Comparison of ENCODE assay signal across 13 cellular contexts in the genomic region with DNA sequence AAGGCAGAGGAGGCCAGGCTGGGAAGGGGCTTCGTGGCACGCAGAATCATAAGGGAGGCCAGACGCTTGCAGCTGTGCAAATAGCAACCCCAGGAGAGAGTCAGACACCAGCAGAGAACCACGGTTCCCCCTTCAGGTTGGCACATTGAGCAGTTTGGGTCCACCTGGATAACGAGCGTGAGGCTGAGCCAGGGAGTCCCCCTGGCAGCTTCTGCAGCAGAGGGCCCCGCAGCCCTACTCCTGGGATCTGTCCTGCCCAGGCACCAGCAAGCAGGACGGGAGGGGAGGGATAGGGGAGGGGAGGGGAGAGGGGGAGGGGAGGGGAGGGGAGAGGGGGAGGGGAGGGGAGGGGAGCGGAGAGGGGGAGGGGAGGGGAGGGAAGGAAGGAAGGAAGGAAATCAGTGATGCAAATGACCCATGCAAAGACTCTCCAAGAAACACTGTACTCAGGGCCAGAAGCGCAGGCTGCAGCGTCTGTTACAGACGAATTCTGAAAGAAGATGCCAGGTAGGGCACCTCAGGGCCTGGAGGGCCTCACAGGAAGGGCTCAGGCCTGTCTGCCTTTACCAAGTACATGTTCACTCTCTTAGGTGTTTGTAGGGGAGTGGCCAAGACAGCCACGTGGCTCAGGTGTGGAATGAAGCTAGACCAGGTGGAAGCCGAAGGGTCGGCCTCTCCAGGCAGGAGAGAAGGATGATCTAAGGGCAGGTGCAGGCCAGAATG. TPM values are rescaled to one million over a fixed set of nuclear protein-coding genes. Genes with fewer than 3 reads are reported as not detected.
DNase-seq lines count a peak whose midpoint lies in the region; ATAC-seq and TF ChIP-seq lines count a peak whose summit lies in the region.
"Had no signal": no experiment of that assay in that cellular context is flagged by ENCODE, and none has a peak within 500 bp of the region (broad histone marks: within the 10 kb centered on the region; RNA-seq: fewer than 3 reads in every experiment).

No MANE protein-coding gene starts in this region.

- H3T11ph ChIP-seq in H9 (ENCODE audit: low read length): no peak overlapping the region

- H2AFZ ChIP-seq in H9 (ENCODE audit: low read length): no peak overlapping the region
- no peak overlapping the region for H2AFZ ChIP-seq in neural progenitor cell (replicated peaks)

- H3K4me1 Mint-ChIP-seq in H9 (peaks cover 18 to 30% of the 10 kb centered on the region in 2 experiments), neural progenitor cell (peaks cover 6% of the 10 kb centered on the region)

- H4K20me1 ChIP-seq in H9 (ENCODE audit: control insufficient read depth, insufficient read depth, insufficient read length) (no peaks in the 10 kb centered on the region), neural progenitor cell (ENCODE audit: low read depth) (no peaks in the 10 kb centered on the region)

- no CpG with 5 or more reads among the region's 15 CpGs for WGBS in H9 (ENCODE audit: extremely low coverage, insufficient read length, low lambda C conversion rate)

- H3K4me1 ChIP-seq in H9 (ENCODE audit: insufficient read depth, low read length): no peaks in the 10 kb centered on the region
- H3K4me1 ChIP-seq in neural progenitor cell: peaks cover 16% of the 10 kb centered on the region
- H3K4me1 ChIP-seq: heart right ventricle, SJSA1 had no signal

- no peak overlapping the region for H2BK120ac ChIP-seq in H9 (ENCODE audit: low read depth, low read length, poor library complexity, severe bottlenecking)

- H3K9ac ChIP-seq in H9 (ENCODE audit: extremely low read depth, insufficient read length, low read length): no peak overlapping the region
- H3K9ac ChIP-seq in neural progenitor cell: no peak overlapping the region

- no peak for ATAC-seq in HG03175 (IDR thresholded peaks at IDR 0.05; ENCODE audit: unreplicated experiment)

- no peak overlapping the region for H2BK12ac ChIP-seq in H9 (ENCODE audit: insufficient read length, low read depth, low read length)

- H3K79me1 ChIP-seq in H9 (ENCODE audit: insufficient read depth, low read depth, low read length, poor library complexity, severe bottlenecking): no peaks in the 10 kb centered on the region

- H4K8ac ChIP-seq in H9 (replicated peaks; ENCODE audit: insufficient read length, low read depth, low read length): no peak overlapping the region

- H3K23ac ChIP-seq in H9 (ENCODE audit: insufficient read length, low read depth, low read length): no peak overlapping the region

- H3K18ac ChIP-seq in H9 (ENCODE audit: insufficient read length, low read depth, low read length): no peak overlapping the region

- DNase-seq in H9 (peak; percentile 85), NCI-H526 treated with DMSO at 0.1 percent for 48 hours (lab: John Stamatoyannopoulos, UW) (peak; percentile 11), epithelial cell of esophagus (ENCODE audit: low read depth) (peak; percentile 73), neural progenitor cell (ENCODE audit: low spot score) (no peak), inferior parietal cortex (ENCODE audit: extremely low spot score) (no peak), SKM-1 (lab: John Stamatoyannopoulos, UW; ENCODE audit: unreplicated experiment) (no peak), anterior cingulate cortex (lab: John Stamatoyannopoulos, UW) (no peak)
- DNase-seq: aorta; CD8-positive, alpha-beta memory T cell; heart right ventricle; NCI-H524 treated with DMSO at 0.1 percent for 48 hours had no signal

- H3K36me3 ChIP-seq in neural progenitor cell: no peaks in the 10 kb centered on the region

- H3K4me3 Mint-ChIP-seq in H9: peak overlapping the region in 1 of 2 experiments; percentile 58; a peak in 2 of 5 replicates
- H3K4me3 Mint-ChIP-seq in neural progenitor cell: no peak overlapping the region
- H3K4me3 Mint-ChIP-seq: CD8-positive, alpha-beta memory T cell had no signal

- H3K79me2 ChIP-seq in H9 (ENCODE audit: insufficient read depth, low read length): no peaks in the 10 kb centered on the region
- no peaks in the 10 kb centered on the region for H3K79me2 ChIP-seq in neural progenitor cell (ENCODE audit: low read depth)

- no peaks in the 10 kb centered on the region for H3K27me3 ChIP-seq in H9 (ENCODE audit: insufficient read depth, low read length)
- no peaks in the 10 kb centered on the region for H3K27me3 ChIP-seq in neural progenitor cell
- H3K27me3 ChIP-seq: heart right ventricle, SJSA1 had no signal

- no peak overlapping the region for H4K5ac ChIP-seq in H9 (ENCODE audit: insufficient read length, low read depth, low read length)

- no peak overlapping the region for H4K91ac ChIP-seq in H9 (ENCODE audit: insufficient read length, low read depth, low read length)

- H3F3A ChIP-seq in neural progenitor cell (ENCODE audit: low read depth): peaks cover 15% of the 10 kb centered on the region

- no peak overlapping the region for H3K4me3 ChIP-seq in epithelial cell of esophagus (ENCODE audit: low read length)
- no peak overlapping the region for H3K4me3 ChIP-seq in neural progenitor cell
- H3K4me3 ChIP-seq: heart right ventricle, SJSA1 had no signal

- H3K56ac ChIP-seq in H9 (ENCODE audit: insufficient read length, low read depth, low read length): no peak overlapping the region

- H3K9me3 Mint-ChIP-seq in H9 (no peaks in the 10 kb centered on the region), neural progenitor cell (no peaks in the 10 kb centered on the region)
- H3K9me3 Mint-ChIP-seq: CD8-positive, alpha-beta memory T cell had no signal

- no peak overlapping the region for H3K4ac ChIP-seq in H9 (ENCODE audit: low read depth, low read length)

- no peak overlapping the region for H2BK5ac ChIP-seq in H9 (ENCODE audit: insufficient read length, low read length)

- no peak overlapping the region for H2AK5ac ChIP-seq in H9 (ENCODE audit: insufficient read length, low read length)

- H3K27ac Mint-ChIP-seq in H9 (peak overlapping the region; percentile 83 to 95 (median 88)), neural progenitor cell (peak overlapping the region; percentile 79)

- no peak overlapping the region for H2BK15ac ChIP-seq in H9 (ENCODE audit: low read depth, low read length)

- H3K27me3 Mint-ChIP-seq in H9 (ENCODE audit: low read depth): no peaks in the 10 kb centered on the region
- H3K27me3 Mint-ChIP-seq in neural progenitor cell (ENCODE audit: insufficient read depth, low read depth): peaks cover 2% of the 10 kb centered on the region
- H3K27me3 Mint-ChIP-seq: CD8-positive, alpha-beta memory T cell had no signal

- no peaks in the 10 kb centered on the region for H3K23me2 ChIP-seq in H9 (ENCODE audit: insufficient read length, low read depth, low read length, poor library complexity, severe bottlenecking)

- H3K9me3 ChIP-seq in H9 (ENCODE audit: control insufficient read depth, low read depth, low read length): no peaks in the 10 kb centered on the region
- H3K9me3 ChIP-seq in neural progenitor cell (ENCODE audit: low read depth): no peaks in the 10 kb centered on the region
- H3K9me3 ChIP-seq: heart right ventricle, SJSA1 had no signal

- H2BK20ac ChIP-seq in H9 (ENCODE audit: low read depth, low read length, poor library complexity, severe bottlenecking): no peak overlapping the region

- TF ChIP-seq CTCF in H9 (conservative IDR thresholded peaks at IDR 0.05) (no peak), epithelial cell of esophagus (IDR thresholded peaks at IDR 0.05; ENCODE audit: insufficient read depth, low read depth, low read length, missing control alignments) (no peak), neural progenitor cell (IDR thresholded peaks at IDR 0.05) (no peak)

- H3K14ac ChIP-seq in H9 (ENCODE audit: insufficient read depth, low read length): no peak overlapping the region; the same call in none of the 2 replicates

- H3K27ac ChIP-seq in H9 (ENCODE audit: insufficient read length, low read depth, low read length) (no peak overlapping the region), neural progenitor cell (no peak overlapping the region)
- H3K27ac ChIP-seq: heart right ventricle, SJSA1 had no signal

- H3K4me2 ChIP-seq in H9 (ENCODE audit: insufficient read depth, insufficient read length, low read length): no peak overlapping the region
- H3K4me2 ChIP-seq in neural progenitor cell: no peak overlapping the region

- H3K36me3 Mint-ChIP-seq in H9 (ENCODE audit: insufficient read depth in 1 of 3, low read depth in 3 of 3) (peaks cover 31 to 74% (median 55%) of the 10 kb centered on the region in 3 experiments), neural progenitor cell (peaks cover 15% of the 10 kb centered on the region)

RNA-seq across cellular contexts. Expression of a gene that starts 32.3 kb away (rescaled TPM):
- total RNA-seq in H9 (2021): 14.8 and 16.0 TPM in 2 replicates
- total RNA-seq in neural progenitor cell (ENCODE audit: low replicate concordance): 2.1 and 7.1 TPM in 2 replicates

Comparison
In these comparisons a context has a peak if more than half of its experiments do, and no peak if none do; other contexts are left out.
1. DNase-seq: peak in H9 (single experiment), NCI-H526 treated with DMSO at 0.1 percent for 48 hours (single experiment) and epithelial cell of esophagus (single experiment); none in neural progenitor cell (single experiment), inferior parietal cortex (single experiment), SKM-1 (single experiment) and anterior cingulate cortex (0 of 58).